Comparison of ENCODE assay signal across 8 cellular contexts in the genomic region with DNA sequence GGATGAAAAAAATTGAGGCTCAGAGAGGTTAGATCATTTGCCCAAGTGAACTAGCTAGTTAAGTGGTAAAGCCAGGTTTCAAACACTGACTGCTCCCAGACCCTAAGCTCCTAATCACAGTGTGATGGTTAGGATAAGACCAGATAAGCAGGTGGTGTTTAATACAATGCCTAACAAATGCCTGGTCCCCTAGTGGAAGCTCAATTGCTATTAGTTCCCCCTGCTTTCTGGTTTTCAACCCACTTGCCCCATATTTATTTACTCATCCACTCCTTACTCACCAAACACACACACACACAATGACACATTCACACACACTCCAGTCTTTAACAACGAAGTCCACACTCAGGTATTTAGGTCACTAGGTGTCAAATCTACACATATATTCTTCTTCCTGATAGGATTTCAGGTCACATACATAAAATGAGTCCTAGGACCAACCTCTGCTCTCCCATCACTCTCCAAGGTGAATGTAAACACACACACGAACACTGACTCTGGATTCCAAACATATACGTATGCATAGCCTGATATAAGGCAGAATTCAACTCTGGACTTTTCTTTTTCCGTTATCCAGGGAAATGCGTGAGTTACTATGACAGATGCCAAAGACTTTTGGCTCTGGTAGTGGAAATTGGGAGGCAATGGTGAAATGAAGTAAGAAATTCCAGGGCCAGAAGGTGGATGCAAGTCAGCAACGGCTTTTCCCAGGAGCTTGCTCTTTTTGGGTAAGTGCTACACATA.
DNase-seq lines count a peak whose midpoint lies in the region; ATAC-seq and TF ChIP-seq lines count a peak whose summit lies in the region.

No MANE protein-coding gene starts in this region.

- H3K36me3 Mint-ChIP-seq in T-helper 17 cell (ENCODE audit: low read depth) (no peaks in the 10 kb centered on the region), glutamatergic neuron (ENCODE audit: unreplicated experiment) (peaks cover 4% of the 10 kb centered on the region)
- peaks cover 6% of the 10 kb centered on the region for H3K36me3 Mint-ChIP-seq in stimulated activated effector memory CD8-positive, alpha-beta T cell treated with anti-CD3 and anti-CD28 coated beads, Interleukin-12 subunit alpha, Interleukin-12 subunit beta, amount 100 ng/mL, for 72 hours

- TF ChIP-seq POLR2A in heart left ventricle (IDR thresholded peaks at IDR 0.05), result no peak

- peak overlapping the region; percentile 34 to 70 (median 59) for H3K4me3 ChIP-seq in heart left ventricle

- peaks cover 5% of the 10 kb centered on the region for H3K9me3 Mint-ChIP-seq in glutamatergic neuron (ENCODE audit: unreplicated experiment)
- no peaks in the 10 kb centered on the region for H3K9me3 Mint-ChIP-seq in stimulated activated effector memory CD8-positive, alpha-beta T cell treated with anti-CD3 and anti-CD28 coated beads, Interleukin-12 subunit alpha, Interleukin-12 subunit beta, amount 100 ng/mL, for 72 hours

- intact Hi-C loops in heart left ventricle (cut with DNase I), result loop anchor here in 9 of 10 donors (2.0 to 10.0 kb wide), 8 partner anchors 102 to 375 kb away; a partner anchor contains a TSS
- intact Hi-C loops in Right ventricle myocardium inferior (cut with DNase I), result loop anchor here (5.0 kb wide), 2 partner anchors 122 to 128 kb away; a partner anchor contains a TSS

- H3K27me3 ChIP-seq in heart left ventricle, result no peaks in the 10 kb centered on the region

- H3K4me1 Mint-ChIP-seq in T-helper 17 cell (peaks cover 21% of the 10 kb centered on the region), glutamatergic neuron (ENCODE audit: low read depth, unreplicated experiment) (peaks cover 18% of the 10 kb centered on the region)
- peaks cover 21% of the 10 kb centered on the region for H3K4me1 Mint-ChIP-seq in stimulated activated effector memory CD8-positive, alpha-beta T cell treated with anti-CD3 and anti-CD28 coated beads, Interleukin-12 subunit alpha, Interleukin-12 subunit beta, amount 100 ng/mL, for 72 hours

- H3K27me3 Mint-ChIP-seq in T-helper 17 cell (peaks cover 43% of the 10 kb centered on the region), glutamatergic neuron (ENCODE audit: unreplicated experiment) (peaks cover 8% of the 10 kb centered on the region)

- H3K27ac Mint-ChIP-seq in T-helper 17 cell, result peak overlapping the region; percentile 89
- H3K27ac Mint-ChIP-seq in glutamatergic neuron (ENCODE audit: unreplicated experiment), result peak overlapping the region; percentile 84
- H3K27ac Mint-ChIP-seq in stimulated activated effector memory CD8-positive, alpha-beta T cell treated with anti-CD3 and anti-CD28 coated beads, Interleukin-12 subunit alpha, Interleukin-12 subunit beta, amount 100 ng/mL, for 72 hours, result no peak overlapping the region

- peak overlapping the region; percentile 87 to 96 (median 92) for H3K27ac ChIP-seq in heart left ventricle

- H3K9me3 ChIP-seq in heart left ventricle (peaks cover 0 to 12% (median 7%) of the 10 kb centered on the region in 12 donors), T-helper 17 cell (ENCODE audit: control insufficient read depth, low read length, poor library complexity, severe bottlenecking) (no peaks in the 10 kb centered on the region)

- ATAC-seq in heart left ventricle (no peak), Right ventricle myocardium inferior (no peak), T-helper 17 cell (no peak), GM18861 (IDR thresholded peaks at IDR 0.05; ENCODE audit: unreplicated experiment) (no peak)
- ATAC-seq in stimulated activated effector memory CD8-positive, alpha-beta T cell treated with anti-CD3 and anti-CD28 coated beads, Interleukin-12 subunit alpha, Interleukin-12 subunit beta, amount 100 ng/mL, for 72 hours, result no peak

- H3K4me1 ChIP-seq in heart left ventricle, result peaks cover 3 to 23% (median 12%) of the 10 kb centered on the region in 12 donors

- H3K36me3 ChIP-seq in heart left ventricle, result no peaks in the 10 kb centered on the region

- H3K4me3 Mint-ChIP-seq in T-helper 17 cell (peak overlapping the region; percentile 91), glutamatergic neuron (ENCODE audit: unreplicated experiment) (peak overlapping the region; percentile 84)
- peak overlapping the region; percentile 82 for H3K4me3 Mint-ChIP-seq in stimulated activated effector memory CD8-positive, alpha-beta T cell treated with anti-CD3 and anti-CD28 coated beads, Interleukin-12 subunit alpha, Interleukin-12 subunit beta, amount 100 ng/mL, for 72 hours

- no peak for TF ChIP-seq CTCF in heart left ventricle (IDR thresholded peaks at IDR 0.05)
- TF ChIP-seq CTCF in glutamatergic neuron (IDR thresholded peaks at IDR 0.05; ENCODE audit: partially characterized antibody, unreplicated experiment), result no peak

- 13 to 28% (median 21%) methylated on average over 6 of the region's 6 CpGs for WGBS in heart left ventricle, 4 donors

- peak in 1 of 5 donors; percentile 52 for DNase-seq in heart left ventricle
- no peak for DNase-seq in Right ventricle myocardium inferior (ENCODE audit: missing footprints)
- no peak for DNase-seq in T-helper 17 cell
- DNase-seq in glutamatergic neuron, result no peak
- no peak for DNase-seq in stimulated activated effector memory CD8-positive, alpha-beta T cell treated with anti-CD3 and anti-CD28 coated beads, Interleukin-12 subunit alpha, Interleukin-12 subunit beta, amount 100 ng/mL, for 72 hours (ENCODE audit: low spot score in 2 of 2)
- no peak for DNase-seq in islet precursor cell
- no peak for DNase-seq in NCI-H526 (lab: John Stamatoyannopoulos, UW)
